1 cellular context compared by ENCODE assay signal in genomic region chr7:138004936-138005335, GRCh38.
TF ChIP-seq lines count a peak whose summit lies in the region.

No MANE protein-coding gene starts in this region.

TF ChIP-seq in H1, 55 proteins besides CTCF, POLR2A, EP300 and RAD21:
- TF ChIP-seq JUND (IDR thresholded peaks at IDR 0.05; ENCODE audit: low read length): no peak
TF ChIP-seq in H1: peak in this region for 0.
